ENCODE assay signal across 8 cellular contexts in genomic region chr1:2205191-2205952, GRCh38. TPM values are rescaled to one million over a fixed set of nuclear protein-coding genes. Genes with fewer than 3 reads are reported as not detected.
DNase-seq lines count a peak whose midpoint lies in the region; ATAC-seq and TF ChIP-seq lines count a peak whose summit lies in the region.

No MANE protein-coding gene starts in this region.

- no peaks in the 10 kb centered on the region for H3K9me3 ChIP-seq in OCI-LY1 (ENCODE audit: low read length)

- H3K79me2 ChIP-seq in OCI-LY1 (ENCODE audit: insufficient read depth, low read length), result no peaks in the 10 kb centered on the region

- TF ChIP-seq CTCF in AG10803 (conservative IDR thresholded peaks at IDR 0.05; ENCODE audit: low read length) (no peak), OCI-LY1 (IDR thresholded peaks at IDR 0.05; ENCODE audit: low read length) (no peak), fibroblast of mammary gland (conservative IDR thresholded peaks at IDR 0.05; ENCODE audit: control insufficient read depth, insufficient read depth, low read depth, low read length) (no peak)

- peaks cover 6% of the 10 kb centered on the region for H3K4me1 ChIP-seq in OCI-LY1 (ENCODE audit: insufficient read depth, low read length, severe bottlenecking)

- H3K9me2 ChIP-seq in OCI-LY1 (ENCODE audit: low read depth, low read length), result no peaks in the 10 kb centered on the region

- no peak overlapping the region for H3K9ac ChIP-seq in OCI-LY1 (ENCODE audit: low read length)

- no peak overlapping the region for H3K27ac ChIP-seq in OCI-LY1 (ENCODE audit: low read depth, low read length, poor library complexity, severe bottlenecking)

- no peaks in the 10 kb centered on the region for H3K27me3 ChIP-seq in OCI-LY1 (ENCODE audit: insufficient read depth, low read length)

- DNase-seq in AG10803 (ENCODE audit: low read depth) (peak; percentile 94), activated T-helper 1 cell treated with Interleukin-2 at 50 U/mL for 16 hours (ENCODE audit: low read depth) (peak; percentile 87), fibroblast of mammary gland (ENCODE audit: low read depth) (peak; percentile 90), stromal cell of bone marrow (ENCODE audit: low read depth) (peak; percentile 84)
- DNase-seq in natural killer cell treated with Interleukin-12 subunit alpha and Interleukin-12 subunit beta and Interleukin-15 and Interleukin-18, amount 100 ng/mL, for 72 hours (ENCODE audit: low spot score), result peak; percentile 95

- no peaks in the 10 kb centered on the region for H4K20me1 ChIP-seq in OCI-LY1 (ENCODE audit: insufficient read depth, low read length)

- H3K4me2 ChIP-seq in OCI-LY1 (ENCODE audit: low read length), result peak overlapping the region; percentile 51; the same call in 1 of the 2 replicates

- ATAC-seq in GM19035 (IDR thresholded peaks at IDR 0.05; ENCODE audit: unreplicated experiment) (peak; percentile 67), HG03432 (IDR thresholded peaks at IDR 0.05; ENCODE audit: unreplicated experiment) (peak; percentile 65)
- peak; percentile 94 to 95 for ATAC-seq in natural killer cell treated with Interleukin-12 subunit alpha and Interleukin-12 subunit beta and Interleukin-15 and Interleukin-18, amount 100 ng/mL, for 72 hours

- no peaks in the 10 kb centered on the region for H3F3A ChIP-seq in OCI-LY1 (ENCODE audit: insufficient read depth, low read length)

- peak overlapping the region; percentile 52 for H3K4me3 Mint-ChIP-seq in natural killer cell treated with Interleukin-12 subunit alpha and Interleukin-12 subunit beta and Interleukin-15 and Interleukin-18, amount 100 ng/mL, for 72 hours

- peak overlapping the region; percentile 48 for H3K4me3 ChIP-seq in AG10803 (ENCODE audit: low read length)
- H3K4me3 ChIP-seq in OCI-LY1 (ENCODE audit: low read depth, low read length, poor library complexity, severe bottlenecking), result peak overlapping the region; percentile 40
- H3K4me3 ChIP-seq in fibroblast of mammary gland (ENCODE audit: control insufficient read depth, low read depth, low read length), result peak overlapping the region; percentile 22

- H3K4me1 Mint-ChIP-seq in natural killer cell treated with Interleukin-12 subunit alpha and Interleukin-12 subunit beta and Interleukin-15 and Interleukin-18, amount 100 ng/mL, for 72 hours (ENCODE audit: low read depth in 2 of 2), result no peaks in the 10 kb centered on the region

- H3K36me3 Mint-ChIP-seq in natural killer cell treated with Interleukin-12 subunit alpha and Interleukin-12 subunit beta and Interleukin-15 and Interleukin-18, amount 100 ng/mL, for 72 hours, result no peaks in the 10 kb centered on the region

- no peak overlapping the region for H2AFZ ChIP-seq in OCI-LY1 (ENCODE audit: low read length)

- H3K9me3 Mint-ChIP-seq in natural killer cell treated with Interleukin-12 subunit alpha and Interleukin-12 subunit beta and Interleukin-15 and Interleukin-18, amount 100 ng/mL, for 72 hours, result no peaks in the 10 kb centered on the region

- H3K27ac Mint-ChIP-seq in natural killer cell treated with Interleukin-12 subunit alpha and Interleukin-12 subunit beta and Interleukin-15 and Interleukin-18, amount 100 ng/mL, for 72 hours, result no peak overlapping the region

- H3K27me3 Mint-ChIP-seq in natural killer cell treated with Interleukin-12 subunit alpha and Interleukin-12 subunit beta and Interleukin-15 and Interleukin-18, amount 100 ng/mL, for 72 hours, result no peaks in the 10 kb centered on the region

- no peaks in the 10 kb centered on the region for H3K36me3 ChIP-seq in OCI-LY1 (ENCODE audit: insufficient read depth, low read length)

RNA-seq across cellular contexts. Expression of gene FAAP20, which starts 10.8 kb away (rescaled TPM):
- total RNA-seq in natural killer cell treated with Interleukin-12 subunit alpha and Interleukin-12 subunit beta and Interleukin-15 and Interleukin-18, amount 100 ng/mL, for 72 hours, result 10 to 100 TPM; 43.4 to 61.8 TPM

RNA-seq across cellular contexts. Expression of gene SKI, which starts 22.7 kb away (rescaled TPM):
- 10 to 100 TPM; 16.5 to 42.7 TPM for total RNA-seq in natural killer cell treated with Interleukin-12 subunit alpha and Interleukin-12 subunit beta and Interleukin-15 and Interleukin-18, amount 100 ng/mL, for 72 hours
